Comparison of ENCODE assay signal across 1 cellular context in the genomic region with DNA sequence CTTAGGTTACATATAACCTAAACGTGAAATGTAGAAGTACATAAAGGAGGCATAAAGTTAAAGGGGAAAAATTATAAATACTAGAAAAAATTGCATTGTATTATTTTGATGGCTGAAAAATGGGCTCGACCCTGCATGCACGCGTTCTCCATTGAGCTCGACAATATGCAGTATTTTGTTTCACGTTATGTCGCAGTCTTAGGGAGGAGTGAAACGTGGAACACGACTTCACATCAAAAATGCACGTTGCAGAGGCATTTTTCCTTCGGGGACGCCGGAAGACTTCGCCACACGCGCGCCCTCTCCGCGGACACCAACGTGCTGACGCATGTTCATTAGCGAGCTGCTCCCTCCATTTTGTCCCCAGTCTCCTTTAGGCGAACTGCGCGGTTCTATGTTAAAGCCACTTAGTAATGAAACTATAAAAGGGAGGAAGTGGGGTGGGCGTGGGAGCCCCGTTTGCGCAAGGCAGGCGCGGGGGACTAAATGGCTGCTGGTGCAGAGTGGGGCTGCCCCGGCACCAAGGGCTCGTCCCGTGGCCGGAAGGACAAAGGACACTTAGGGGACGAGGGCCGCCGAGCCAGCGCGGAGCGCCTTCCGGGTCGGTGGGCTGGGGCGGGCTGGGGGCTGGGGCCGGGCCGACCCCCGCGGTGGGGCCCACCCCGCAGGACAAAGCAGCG.
TF ChIP-seq lines count a peak whose summit lies in the region.

No MANE protein-coding gene starts in this region.

TF ChIP-seq in WTC11, 78 proteins besides CTCF, POLR2A, EP300 and RAD21 (continued from another document and continues in another):
- TF ChIP-seq, protein P1, sequence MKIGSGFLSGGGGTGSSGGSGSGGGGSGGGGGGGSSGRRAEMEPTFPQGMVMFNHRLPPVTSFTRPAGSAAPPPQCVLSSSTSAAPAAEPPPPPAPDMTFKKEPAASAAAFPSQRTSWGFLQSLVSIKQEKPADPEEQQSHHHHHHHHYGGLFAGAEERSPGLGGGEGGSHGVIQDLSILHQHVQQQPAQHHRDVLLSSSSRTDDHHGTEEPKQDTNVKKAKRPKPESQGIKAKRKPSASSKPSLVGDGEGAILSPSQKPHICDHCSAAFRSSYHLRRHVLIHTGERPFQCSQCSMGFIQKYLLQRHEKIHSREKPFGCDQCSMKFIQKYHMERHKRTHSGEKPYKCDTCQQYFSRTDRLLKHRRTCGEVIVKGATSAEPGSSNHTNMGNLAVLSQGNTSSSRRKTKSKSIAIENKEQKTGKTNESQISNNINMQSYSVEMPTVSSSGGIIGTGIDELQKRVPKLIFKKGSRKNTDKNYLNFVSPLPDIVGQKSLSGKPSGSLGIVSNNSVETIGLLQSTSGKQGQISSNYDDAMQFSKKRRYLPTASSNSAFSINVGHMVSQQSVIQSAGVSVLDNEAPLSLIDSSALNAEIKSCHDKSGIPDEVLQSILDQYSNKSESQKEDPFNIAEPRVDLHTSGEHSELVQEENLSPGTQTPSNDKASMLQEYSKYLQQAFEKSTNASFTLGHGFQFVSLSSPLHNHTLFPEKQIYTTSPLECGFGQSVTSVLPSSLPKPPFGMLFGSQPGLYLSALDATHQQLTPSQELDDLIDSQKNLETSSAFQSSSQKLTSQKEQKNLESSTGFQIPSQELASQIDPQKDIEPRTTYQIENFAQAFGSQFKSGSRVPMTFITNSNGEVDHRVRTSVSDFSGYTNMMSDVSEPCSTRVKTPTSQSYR (CRISPR knock-in tag; IDR thresholded peaks at IDR 0.05) = no peak
- 0 out of 2 replicates have a peak, but pooled peaks have one; percentile 15 for TF ChIP-seq JUN (CRISPR knock-in tag; IDR thresholded peaks at IDR 0.05)
- TF ChIP-seq SOX15 (CRISPR knock-in tag; IDR thresholded peaks at IDR 0.05) = no peak
- TF ChIP-seq, protein P2, sequence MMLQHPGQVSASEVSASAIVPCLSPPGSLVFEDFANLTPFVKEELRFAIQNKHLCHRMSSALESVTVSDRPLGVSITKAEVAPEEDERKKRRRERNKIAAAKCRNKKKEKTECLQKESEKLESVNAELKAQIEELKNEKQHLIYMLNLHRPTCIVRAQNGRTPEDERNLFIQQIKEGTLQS (CRISPR knock-in tag; conservative IDR thresholded peaks at IDR 0.05) = no peak
- TF ChIP-seq TEAD1 (CRISPR knock-in tag; IDR thresholded peaks at IDR 0.05) = no peak
- TF ChIP-seq, protein P3, sequence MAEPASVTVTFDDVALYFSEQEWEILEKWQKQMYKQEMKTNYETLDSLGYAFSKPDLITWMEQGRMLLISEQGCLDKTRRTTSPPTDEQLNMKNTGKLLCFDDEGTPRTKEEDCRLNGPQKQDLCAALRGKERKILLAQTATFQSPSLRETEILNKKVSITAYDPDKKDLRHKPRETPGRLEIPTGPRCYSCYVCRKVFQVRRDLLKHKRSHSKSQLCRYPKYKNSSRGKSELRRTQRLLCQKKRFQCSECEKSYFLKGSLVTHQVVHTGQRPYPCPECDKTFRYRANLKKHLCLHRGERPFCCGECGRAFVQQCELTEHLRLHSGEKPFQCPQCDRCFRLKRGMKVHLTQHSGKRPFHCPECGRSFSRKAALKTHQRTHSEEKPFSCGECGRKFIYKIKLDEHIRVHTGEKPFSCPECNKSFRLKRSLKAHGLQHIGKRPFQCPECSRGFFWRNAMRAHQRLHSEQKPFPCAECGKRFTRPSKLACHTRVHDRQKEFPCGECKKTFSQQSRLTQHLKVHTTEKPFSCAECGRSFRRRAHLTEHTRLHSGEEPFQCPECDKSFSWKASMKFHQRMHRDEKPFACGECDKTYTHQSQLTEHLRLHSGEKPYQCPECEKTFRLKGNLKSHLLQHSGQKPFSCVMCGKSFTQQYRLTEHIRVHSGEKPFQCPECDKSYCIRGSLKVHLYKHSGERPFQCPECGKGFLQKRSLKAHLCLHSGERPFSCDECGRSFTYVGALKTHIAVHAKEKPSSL (CRISPR knock-in tag; conservative IDR thresholded peaks at IDR 0.05) = no peak
- TF ChIP-seq ZNF416 (CRISPR knock-in tag; IDR thresholded peaks at IDR 0.05) = no peak
- TF ChIP-seq, protein P4, sequence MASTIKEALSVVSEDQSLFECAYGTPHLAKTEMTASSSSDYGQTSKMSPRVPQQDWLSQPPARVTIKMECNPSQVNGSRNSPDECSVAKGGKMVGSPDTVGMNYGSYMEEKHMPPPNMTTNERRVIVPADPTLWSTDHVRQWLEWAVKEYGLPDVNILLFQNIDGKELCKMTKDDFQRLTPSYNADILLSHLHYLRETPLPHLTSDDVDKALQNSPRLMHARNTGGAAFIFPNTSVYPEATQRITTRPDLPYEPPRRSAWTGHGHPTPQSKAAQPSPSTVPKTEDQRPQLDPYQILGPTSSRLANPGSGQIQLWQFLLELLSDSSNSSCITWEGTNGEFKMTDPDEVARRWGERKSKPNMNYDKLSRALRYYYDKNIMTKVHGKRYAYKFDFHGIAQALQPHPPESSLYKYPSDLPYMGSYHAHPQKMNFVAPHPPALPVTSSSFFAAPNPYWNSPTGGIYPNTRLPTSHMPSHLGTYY (CRISPR knock-in tag; IDR thresholded peaks at IDR 0.05) = peak; percentile 68
- TF ChIP-seq NR2C2 (CRISPR knock-in tag; IDR thresholded peaks at IDR 0.05) = no peak
- TF ChIP-seq NFE2L1 (CRISPR knock-in tag; IDR thresholded peaks at IDR 0.05) = peak; percentile 47; the same call in 1 of the 2 replicates
- TF ChIP-seq, protein P5, sequence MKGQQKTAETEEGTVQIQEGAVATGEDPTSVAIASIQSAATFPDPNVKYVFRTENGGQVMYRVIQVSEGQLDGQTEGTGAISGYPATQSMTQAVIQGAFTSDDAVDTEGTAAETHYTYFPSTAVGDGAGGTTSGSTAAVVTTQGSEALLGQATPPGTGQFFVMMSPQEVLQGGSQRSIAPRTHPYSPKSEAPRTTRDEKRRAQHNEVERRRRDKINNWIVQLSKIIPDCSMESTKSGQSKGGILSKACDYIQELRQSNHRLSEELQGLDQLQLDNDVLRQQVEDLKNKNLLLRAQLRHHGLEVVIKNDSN (CRISPR knock-in tag; IDR thresholded peaks at IDR 0.05) = no peak
- TF ChIP-seq, protein P6, sequence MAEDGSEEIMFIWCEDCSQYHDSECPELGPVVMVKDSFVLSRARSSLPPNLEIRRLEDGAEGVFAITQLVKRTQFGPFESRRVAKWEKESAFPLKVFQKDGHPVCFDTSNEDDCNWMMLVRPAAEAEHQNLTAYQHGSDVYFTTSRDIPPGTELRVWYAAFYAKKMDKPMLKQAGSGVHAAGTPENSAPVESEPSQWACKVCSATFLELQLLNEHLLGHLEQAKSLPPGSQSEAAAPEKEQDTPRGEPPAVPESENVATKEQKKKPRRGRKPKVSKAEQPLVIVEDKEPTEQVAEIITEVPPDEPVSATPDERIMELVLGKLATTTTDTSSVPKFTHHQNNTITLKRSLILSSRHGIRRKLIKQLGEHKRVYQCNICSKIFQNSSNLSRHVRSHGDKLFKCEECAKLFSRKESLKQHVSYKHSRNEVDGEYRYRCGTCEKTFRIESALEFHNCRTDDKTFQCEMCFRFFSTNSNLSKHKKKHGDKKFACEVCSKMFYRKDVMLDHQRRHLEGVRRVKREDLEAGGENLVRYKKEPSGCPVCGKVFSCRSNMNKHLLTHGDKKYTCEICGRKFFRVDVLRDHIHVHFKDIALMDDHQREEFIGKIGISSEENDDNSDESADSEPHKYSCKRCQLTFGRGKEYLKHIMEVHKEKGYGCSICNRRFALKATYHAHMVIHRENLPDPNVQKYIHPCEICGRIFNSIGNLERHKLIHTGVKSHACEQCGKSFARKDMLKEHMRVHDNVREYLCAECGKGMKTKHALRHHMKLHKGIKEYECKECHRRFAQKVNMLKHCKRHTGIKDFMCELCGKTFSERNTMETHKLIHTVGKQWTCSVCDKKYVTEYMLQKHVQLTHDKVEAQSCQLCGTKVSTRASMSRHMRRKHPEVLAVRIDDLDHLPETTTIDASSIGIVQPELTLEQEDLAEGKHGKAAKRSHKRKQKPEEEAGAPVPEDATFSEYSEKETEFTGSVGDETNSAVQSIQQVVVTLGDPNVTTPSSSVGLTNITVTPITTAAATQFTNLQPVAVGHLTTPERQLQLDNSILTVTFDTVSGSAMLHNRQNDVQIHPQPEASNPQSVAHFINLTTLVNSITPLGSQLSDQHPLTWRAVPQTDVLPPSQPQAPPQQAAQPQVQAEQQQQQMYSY (CRISPR knock-in tag; IDR thresholded peaks at IDR 0.05) = no peak
- TF ChIP-seq ZNF263 (CRISPR knock-in tag; IDR thresholded peaks at IDR 0.05; ENCODE audit: low read depth) = no peak
- TF ChIP-seq SMAD4 (CRISPR knock-in tag; IDR thresholded peaks at IDR 0.05) = no peak
- TF ChIP-seq, protein P7, sequence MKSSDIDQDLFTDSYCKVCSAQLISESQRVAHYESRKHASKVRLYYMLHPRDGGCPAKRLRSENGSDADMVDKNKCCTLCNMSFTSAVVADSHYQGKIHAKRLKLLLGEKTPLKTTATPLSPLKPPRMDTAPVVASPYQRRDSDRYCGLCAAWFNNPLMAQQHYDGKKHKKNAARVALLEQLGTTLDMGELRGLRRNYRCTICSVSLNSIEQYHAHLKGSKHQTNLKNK (CRISPR knock-in tag; IDR thresholded peaks at IDR 0.05) = no peak
- TF ChIP-seq, protein P8, sequence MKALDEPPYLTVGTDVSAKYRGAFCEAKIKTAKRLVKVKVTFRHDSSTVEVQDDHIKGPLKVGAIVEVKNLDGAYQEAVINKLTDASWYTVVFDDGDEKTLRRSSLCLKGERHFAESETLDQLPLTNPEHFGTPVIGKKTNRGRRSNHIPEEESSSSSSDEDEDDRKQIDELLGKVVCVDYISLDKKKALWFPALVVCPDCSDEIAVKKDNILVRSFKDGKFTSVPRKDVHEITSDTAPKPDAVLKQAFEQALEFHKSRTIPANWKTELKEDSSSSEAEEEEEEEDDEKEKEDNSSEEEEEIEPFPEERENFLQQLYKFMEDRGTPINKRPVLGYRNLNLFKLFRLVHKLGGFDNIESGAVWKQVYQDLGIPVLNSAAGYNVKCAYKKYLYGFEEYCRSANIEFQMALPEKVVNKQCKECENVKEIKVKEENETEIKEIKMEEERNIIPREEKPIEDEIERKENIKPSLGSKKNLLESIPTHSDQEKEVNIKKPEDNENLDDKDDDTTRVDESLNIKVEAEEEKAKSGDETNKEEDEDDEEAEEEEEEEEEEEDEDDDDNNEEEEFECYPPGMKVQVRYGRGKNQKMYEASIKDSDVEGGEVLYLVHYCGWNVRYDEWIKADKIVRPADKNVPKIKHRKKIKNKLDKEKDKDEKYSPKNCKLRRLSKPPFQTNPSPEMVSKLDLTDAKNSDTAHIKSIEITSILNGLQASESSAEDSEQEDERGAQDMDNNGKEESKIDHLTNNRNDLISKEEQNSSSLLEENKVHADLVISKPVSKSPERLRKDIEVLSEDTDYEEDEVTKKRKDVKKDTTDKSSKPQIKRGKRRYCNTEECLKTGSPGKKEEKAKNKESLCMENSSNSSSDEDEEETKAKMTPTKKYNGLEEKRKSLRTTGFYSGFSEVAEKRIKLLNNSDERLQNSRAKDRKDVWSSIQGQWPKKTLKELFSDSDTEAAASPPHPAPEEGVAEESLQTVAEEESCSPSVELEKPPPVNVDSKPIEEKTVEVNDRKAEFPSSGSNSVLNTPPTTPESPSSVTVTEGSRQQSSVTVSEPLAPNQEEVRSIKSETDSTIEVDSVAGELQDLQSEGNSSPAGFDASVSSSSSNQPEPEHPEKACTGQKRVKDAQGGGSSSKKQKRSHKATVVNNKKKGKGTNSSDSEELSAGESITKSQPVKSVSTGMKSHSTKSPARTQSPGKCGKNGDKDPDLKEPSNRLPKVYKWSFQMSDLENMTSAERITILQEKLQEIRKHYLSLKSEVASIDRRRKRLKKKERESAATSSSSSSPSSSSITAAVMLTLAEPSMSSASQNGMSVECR (CRISPR knock-in tag; IDR thresholded peaks at IDR 0.05; ENCODE audit: borderline replicate concordance) = peak; percentile 37; the same call in 1 of the 2 replicates
- TF ChIP-seq, protein P9, sequence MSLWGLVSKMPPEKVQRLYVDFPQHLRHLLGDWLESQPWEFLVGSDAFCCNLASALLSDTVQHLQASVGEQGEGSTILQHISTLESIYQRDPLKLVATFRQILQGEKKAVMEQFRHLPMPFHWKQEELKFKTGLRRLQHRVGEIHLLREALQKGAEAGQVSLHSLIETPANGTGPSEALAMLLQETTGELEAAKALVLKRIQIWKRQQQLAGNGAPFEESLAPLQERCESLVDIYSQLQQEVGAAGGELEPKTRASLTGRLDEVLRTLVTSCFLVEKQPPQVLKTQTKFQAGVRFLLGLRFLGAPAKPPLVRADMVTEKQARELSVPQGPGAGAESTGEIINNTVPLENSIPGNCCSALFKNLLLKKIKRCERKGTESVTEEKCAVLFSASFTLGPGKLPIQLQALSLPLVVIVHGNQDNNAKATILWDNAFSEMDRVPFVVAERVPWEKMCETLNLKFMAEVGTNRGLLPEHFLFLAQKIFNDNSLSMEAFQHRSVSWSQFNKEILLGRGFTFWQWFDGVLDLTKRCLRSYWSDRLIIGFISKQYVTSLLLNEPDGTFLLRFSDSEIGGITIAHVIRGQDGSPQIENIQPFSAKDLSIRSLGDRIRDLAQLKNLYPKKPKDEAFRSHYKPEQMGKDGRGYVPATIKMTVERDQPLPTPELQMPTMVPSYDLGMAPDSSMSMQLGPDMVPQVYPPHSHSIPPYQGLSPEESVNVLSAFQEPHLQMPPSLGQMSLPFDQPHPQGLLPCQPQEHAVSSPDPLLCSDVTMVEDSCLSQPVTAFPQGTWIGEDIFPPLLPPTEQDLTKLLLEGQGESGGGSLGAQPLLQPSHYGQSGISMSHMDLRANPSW (CRISPR knock-in tag; conservative IDR thresholded peaks at IDR 0.05; ENCODE audit: low read depth) = no peak
- no peak; the same call in 1 of the 2 replicates for TF ChIP-seq GABPB1 (CRISPR knock-in tag; IDR thresholded peaks at IDR 0.05)
- TF ChIP-seq, protein P10, sequence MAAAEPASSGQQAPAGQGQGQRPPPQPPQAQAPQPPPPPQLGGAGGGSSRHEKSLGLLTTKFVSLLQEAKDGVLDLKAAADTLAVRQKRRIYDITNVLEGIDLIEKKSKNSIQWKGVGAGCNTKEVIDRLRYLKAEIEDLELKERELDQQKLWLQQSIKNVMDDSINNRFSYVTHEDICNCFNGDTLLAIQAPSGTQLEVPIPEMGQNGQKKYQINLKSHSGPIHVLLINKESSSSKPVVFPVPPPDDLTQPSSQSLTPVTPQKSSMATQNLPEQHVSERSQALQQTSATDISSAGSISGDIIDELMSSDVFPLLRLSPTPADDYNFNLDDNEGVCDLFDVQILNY (CRISPR knock-in tag; IDR thresholded peaks at IDR 0.05) = no peak
- TF ChIP-seq GTF2I (CRISPR knock-in tag; conservative IDR thresholded peaks at IDR 0.05) = no peak
- no peak for TF ChIP-seq ZNF317 (CRISPR knock-in tag; IDR thresholded peaks at IDR 0.05; ENCODE audit: borderline replicate concordance, low read depth)
- no peak for TF ChIP-seq MYBL2 (CRISPR knock-in tag; IDR thresholded peaks at IDR 0.05)
- TF ChIP-seq CBFB (CRISPR knock-in tag; IDR thresholded peaks at IDR 0.05; ENCODE audit: low read depth) = no peak
- TF ChIP-seq, protein P11, sequence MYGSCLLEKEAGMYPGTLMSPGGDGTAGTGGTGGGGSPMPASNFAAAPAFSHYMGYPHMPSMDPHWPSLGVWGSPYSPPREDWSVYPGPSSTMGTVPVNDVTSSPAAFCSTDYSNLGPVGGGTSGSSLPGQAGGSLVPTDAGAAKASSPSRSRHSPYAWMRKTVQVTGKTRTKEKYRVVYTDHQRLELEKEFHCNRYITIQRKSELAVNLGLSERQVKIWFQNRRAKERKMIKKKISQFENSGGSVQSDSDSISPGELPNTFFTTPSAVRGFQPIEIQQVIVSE (CRISPR knock-in tag; IDR thresholded peaks at IDR 0.05; ENCODE audit: borderline replicate concordance) = no peak
- TF ChIP-seq JAZF1 (CRISPR knock-in tag; IDR thresholded peaks at IDR 0.05) = no peak
- TF ChIP-seq OVOL2 (CRISPR knock-in tag; IDR thresholded peaks at IDR 0.05; ENCODE audit: borderline replicate concordance) = no peak
- TF ChIP-seq, protein P12, sequence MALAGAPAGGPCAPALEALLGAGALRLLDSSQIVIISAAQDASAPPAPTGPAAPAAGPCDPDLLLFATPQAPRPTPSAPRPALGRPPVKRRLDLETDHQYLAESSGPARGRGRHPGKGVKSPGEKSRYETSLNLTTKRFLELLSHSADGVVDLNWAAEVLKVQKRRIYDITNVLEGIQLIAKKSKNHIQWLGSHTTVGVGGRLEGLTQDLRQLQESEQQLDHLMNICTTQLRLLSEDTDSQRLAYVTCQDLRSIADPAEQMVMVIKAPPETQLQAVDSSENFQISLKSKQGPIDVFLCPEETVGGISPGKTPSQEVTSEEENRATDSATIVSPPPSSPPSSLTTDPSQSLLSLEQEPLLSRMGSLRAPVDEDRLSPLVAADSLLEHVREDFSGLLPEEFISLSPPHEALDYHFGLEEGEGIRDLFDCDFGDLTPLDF (CRISPR knock-in tag; IDR thresholded peaks at IDR 0.05) = no peak
